In the genomic region with DNA sequence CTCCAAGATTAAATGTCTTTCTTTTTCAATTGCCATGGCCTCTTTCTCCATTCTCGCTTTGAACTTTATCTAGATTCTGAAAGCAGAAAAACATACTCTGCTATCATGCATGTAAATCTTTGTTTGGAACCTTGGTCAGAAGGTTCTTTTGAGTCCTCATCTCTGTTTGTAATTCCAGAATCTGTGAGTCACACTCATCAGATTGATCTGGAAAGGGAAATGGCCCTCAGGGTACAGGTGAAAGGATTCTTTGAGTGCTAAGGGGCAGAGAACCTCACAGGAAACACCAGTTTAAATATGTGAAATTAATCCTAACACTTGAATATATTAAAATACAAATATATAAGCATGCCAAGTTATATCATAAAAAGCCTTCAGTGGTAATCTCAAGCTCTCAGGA, we compare ENCODE assay signal across 25 cellular contexts.
"Had no signal": no experiment of that assay in that cellular context is flagged by ENCODE, and none has a peak within 500 bp of the region (broad histone marks: within the 10 kb centered on the region; RNA-seq: fewer than 3 reads in every experiment).

No MANE protein-coding gene starts in this region.

- H3K36me3 ChIP-seq: heart right ventricle, left ventricle myocardium inferior, neutrophil, right lobe of liver, upper lobe of left lung had no signal

- H3K9me3 ChIP-seq: body of pancreas, neutrophil, right lobe of liver had no signal

- H3K4me1 ChIP-seq: body of pancreas, heart right ventricle, left ventricle myocardium inferior, right lobe of liver, upper lobe of left lung had no signal

- H3K4me3 ChIP-seq: body of pancreas, coronary artery, dorsolateral prefrontal cortex, heart right ventricle, left ventricle myocardium inferior, lung, right lobe of liver, upper lobe of left lung had no signal

- H3K27ac Mint-ChIP-seq: activated CD4-positive, alpha-beta T cell treated with anti-CD3 and anti-CD28 coated beads for 36 hours; activated naive CD8-positive, alpha-beta T cell; nephron; progenitor cell of endocrine pancreas; stimulated activated naive CD8-positive, alpha-beta T cell treated with anti-CD3 and anti-CD28 coated beads, Interleukin-15, amount 100 ng/mL, for 72 hours; T-helper 2 cell treated with Interferon-gamma antibody and Interleukin-4, amounts not matched to agents 5 μg/mL and 100 μg/mL, for 36 hours had no signal

- H3K4me1 Mint-ChIP-seq: activated CD4-positive, alpha-beta T cell treated with anti-CD3 and anti-CD28 coated beads for 36 hours; nephron; stimulated activated naive CD8-positive, alpha-beta T cell treated with anti-CD3 and anti-CD28 coated beads, Interleukin-15, amount 100 ng/mL, for 72 hours had no signal

- H3K36me3 Mint-ChIP-seq: activated naive CD8-positive, alpha-beta T cell had no signal

- DNase-seq: activated CD4-positive, alpha-beta T cell treated with anti-CD3 and anti-CD28 coated beads for 36 hours; activated CD4-positive, alpha-beta T cell treated with anti-CD3 and anti-CD28 coated beads, Interleukin-2, amount 50 U/mL, for 4 hours; activated CD4-positive, CD25-positive, alpha-beta regulatory T cell; activated effector memory CD4-positive, alpha-beta T cell treated with Interleukin-2 at 50 U/mL for 16 hours; activated naive CD4-positive, alpha-beta T cell treated with Interleukin-2 at 50 U/mL for 16 hours; activated T-cell treated with anti-CD3 and anti-CD28 coated beads for 4 hours; body of pancreas; dorsolateral prefrontal cortex; effector memory CD4-positive, alpha-beta T cell; foreskin fibroblast; heart right ventricle; left ventricle myocardium inferior; right lobe of liver; stimulated activated CD4-positive, alpha-beta T cell treated with anti-CD3 and anti-CD28 coated beads, Interleukin-4, amount 100 ng/mL, for 1 hour; stimulated activated naive CD8-positive, alpha-beta T cell treated with anti-CD3 and anti-CD28 coated beads, Interleukin-15, amount 100 ng/mL, for 72 hours; substantia nigra; T-helper 1 cell; upper lobe of left lung had no signal

- H3K27me3 Mint-ChIP-seq: activated CD4-positive, alpha-beta T cell treated with anti-CD3 and anti-CD28 coated beads for 36 hours; activated naive CD8-positive, alpha-beta T cell; progenitor cell of endocrine pancreas; stimulated activated naive CD8-positive, alpha-beta T cell treated with anti-CD3 and anti-CD28 coated beads, Interleukin-15, amount 100 ng/mL, for 72 hours had no signal

- H3K27me3 ChIP-seq: body of pancreas, dorsolateral prefrontal cortex, heart right ventricle, neutrophil, right lobe of liver, upper lobe of left lung had no signal

- H3K4me3 Mint-ChIP-seq: activated CD4-positive, alpha-beta T cell treated with anti-CD3 and anti-CD28 coated beads for 36 hours; activated naive CD8-positive, alpha-beta T cell; nephron; stimulated activated naive CD8-positive, alpha-beta T cell treated with anti-CD3 and anti-CD28 coated beads, Interleukin-15, amount 100 ng/mL, for 72 hours; T-helper 2 cell treated with Interferon-gamma antibody and Interleukin-4, amounts not matched to agents 5 μg/mL and 100 μg/mL, for 36 hours had no signal

- ATAC-seq: activated CD4-positive, alpha-beta T cell treated with anti-CD3 and anti-CD28 coated beads for 36 hours; body of pancreas; heart right ventricle; right lobe of liver; stimulated activated naive CD8-positive, alpha-beta T cell treated with anti-CD3 and anti-CD28 coated beads, Interleukin-15, amount 100 ng/mL, for 72 hours had no signal

- H3K27ac ChIP-seq: body of pancreas, coronary artery, dorsolateral prefrontal cortex, heart right ventricle, left ventricle myocardium inferior, neutrophil, right lobe of liver, upper lobe of left lung had no signal
